8 cellular contexts compared by ENCODE assay signal in the genomic region with DNA sequence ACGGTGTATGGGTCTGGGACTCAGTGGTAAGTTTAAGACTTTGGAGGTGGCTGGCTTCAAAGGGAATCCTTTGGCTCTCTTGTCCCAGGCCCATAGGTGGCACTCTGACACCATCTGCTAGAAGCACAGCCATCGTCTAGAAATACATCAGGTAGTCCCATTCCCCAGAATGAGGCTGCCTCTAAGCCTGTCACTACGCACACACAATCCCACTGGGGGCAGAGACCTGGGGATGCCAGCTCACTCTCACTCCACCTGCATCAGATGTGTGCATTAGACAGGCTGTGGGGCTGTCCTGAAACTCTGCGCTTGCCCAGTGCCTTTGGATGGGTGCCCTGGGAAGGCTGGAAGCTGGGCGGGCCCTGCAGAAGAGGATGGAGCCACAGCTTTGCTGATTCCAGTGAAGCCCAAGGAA.
DNase-seq lines count a peak whose midpoint lies in the region; ATAC-seq, FAIRE-seq and TF ChIP-seq lines count a peak whose summit lies in the region.

No MANE protein-coding gene starts in this region.

- no peaks in the 10 kb centered on the region for H3K9me1 ChIP-seq in endothelial cell of umbilical vein (replicated peaks; ENCODE audit: control insufficient read depth, extremely low read depth, insufficient read depth, low read length)

- POLR2A ChIA-PET in PC-3 (lab: Charles Lee; ENCODE audit: unreplicated experiment) (no interaction called here), endothelial cell of umbilical vein (lab: Charles Lee) (no interaction called here)

- no TSS peak for BruUV-seq in PC-3 (replicated peaks; lab: Mats Ljungman, UMichigan)
- no TSS peak for BruUV-seq in endothelial cell of umbilical vein (replicated peaks; lab: Mats Ljungman, UMichigan)

- no peaks in the 10 kb centered on the region for H3K79me2 ChIP-seq in PC-3 (ENCODE audit: low read length)
- H3K79me2 ChIP-seq in endothelial cell of umbilical vein (ENCODE audit: control insufficient read depth, insufficient read depth, low read length) = no peaks in the 10 kb centered on the region

- no peak overlapping the region for H3K27ac ChIP-seq in C4-2B
- no peak overlapping the region for H3K27ac ChIP-seq in PC-3 (ENCODE audit: low read length)
- H3K27ac ChIP-seq in endothelial cell of umbilical vein (ENCODE audit: insufficient read depth, low read depth, low read length) = no peak overlapping the region
- no peak overlapping the region for H3K27ac ChIP-seq in psoas muscle

- no peaks in the 10 kb centered on the region for H3F3A ChIP-seq in PC-3 (ENCODE audit: low read length, unreplicated experiment)

- peak; percentile 78 for DNase-seq in H7
- peak; percentile 52 for DNase-seq in PC-3
- peak; percentile 9 for DNase-seq in endothelial cell of umbilical vein (ENCODE audit: low read depth, low spot score)
- peak; percentile 59 for DNase-seq in nephron progenitor cell
- no peak for DNase-seq in NCI-H2081 treated with DMSO at 0.1 percent for 48 hours (lab: John Stamatoyannopoulos, UW)
- no peak for DNase-seq in psoas muscle

- CTCF ChIA-PET in PC-3 (lab: Charles Lee) = no interaction called here
- CTCF ChIA-PET in endothelial cell of umbilical vein (lab: Charles Lee) = interaction anchor here (0.9 to 1.0 kb wide), 3 partner anchors 281 to 877 kb away, joined by 3 to 5 read pairs (median 5); partner anchors contain the start of gene SPDL1

- peaks cover 8% of the 10 kb centered on the region for H3K27me3 Mint-ChIP-seq in nephron progenitor cell (ENCODE audit: low read depth, poor library complexity)

- peaks cover 10% of the 10 kb centered on the region for H3K4me1 Mint-ChIP-seq in nephron progenitor cell

- peaks cover 18% of the 10 kb centered on the region for H3K36me3 Mint-ChIP-seq in nephron progenitor cell (ENCODE audit: low read depth)

- dilution Hi-C loops in endothelial cell of umbilical vein (cut with MboI; ENCODE audit: extremely low pct_ligation_motif_present, low sequenced_read_pairs) = no loop called here

- WGBS in psoas muscle, 3 donors = 61 to 68% (median 62%) methylated on average over 5 of the region's 5 CpGs

- TF ChIP-seq POLR2A in endothelial cell of umbilical vein (IDR thresholded peaks at IDR 0.05; ENCODE audit: low read depth, low read length) = no peak

- intact Hi-C loops in PC-3 (cut with micrococcal nuclease) (loop anchor here (1.0 to 2.0 kb wide), 2 partner anchors 280 to 842 kb away; no protein-coding TSS in a partner anchor), endothelial cell of umbilical vein (cut with micrococcal nuclease) (loop anchor here (1.0 to 2.0 kb wide), 3 partner anchors 240 to 595 kb away; partner anchors contain the start of gene SLIT3), psoas muscle (cut with DNase I) (no loop called here)

- H3K9me3 Mint-ChIP-seq in nephron progenitor cell = no peaks in the 10 kb centered on the region

- no peak for FAIRE-seq in endothelial cell of umbilical vein (lab: Jason Lieb, UNC)

- no peaks in the 10 kb centered on the region for H3K4me1 ChIP-seq in PC-3 (ENCODE audit: insufficient read depth, low read length)
- H3K4me1 ChIP-seq in endothelial cell of umbilical vein (ENCODE audit: control insufficient read depth, extremely low read depth, insufficient read depth, low read length) = no peaks in the 10 kb centered on the region
- H3K4me1 ChIP-seq in psoas muscle = no peaks in the 10 kb centered on the region

- no peaks in the 10 kb centered on the region for H3K9me3 ChIP-seq in PC-3 (ENCODE audit: low read length)
- no peaks in the 10 kb centered on the region for H3K9me3 ChIP-seq in endothelial cell of umbilical vein (replicated peaks; ENCODE audit: control insufficient read depth, insufficient read depth, low read length)
- no peaks in the 10 kb centered on the region for H3K9me3 ChIP-seq in psoas muscle

- H3K36me3 ChIP-seq in H7 (replicated peaks; ENCODE audit: control insufficient read depth, insufficient read depth, low read length) (no peaks in the 10 kb centered on the region), PC-3 (ENCODE audit: low read depth, low read length) (no peaks in the 10 kb centered on the region), endothelial cell of umbilical vein (ENCODE audit: control insufficient read depth in 2 of 2, extremely low read depth in 1 of 2, insufficient read depth in 2 of 2, low read length in 2 of 2) (no peaks in the 10 kb centered on the region), psoas muscle (ENCODE audit: insufficient read depth in 1 of 2, low read depth in 1 of 2) (no peaks in the 10 kb centered on the region)

- ATAC-seq in PC-3 (peak; percentile 84), HG03045 (IDR thresholded peaks at IDR 0.05; ENCODE audit: unreplicated experiment) (no peak), psoas muscle (no peak)

- no peak overlapping the region for H3K27ac Mint-ChIP-seq in nephron progenitor cell

- H2AFZ ChIP-seq in PC-3 (ENCODE audit: low read length) = no peak overlapping the region
- no peak overlapping the region for H2AFZ ChIP-seq in endothelial cell of umbilical vein (ENCODE audit: low read depth, low read length)

- H3K4me3 ChIP-seq in H7 (ENCODE audit: insufficient read depth, low read depth, low read length) (no peak overlapping the region), PC-3 (ENCODE audit: low read length) (no peak overlapping the region), endothelial cell of umbilical vein (replicated peaks in 1 of 3; ENCODE audit: insufficient read depth in 1 of 3, low read depth in 1 of 3, low read length in 3 of 3) (no peak overlapping the region), psoas muscle (no peak overlapping the region)

- no peak overlapping the region for H3K9ac ChIP-seq in PC-3 (ENCODE audit: low read length)
- H3K9ac ChIP-seq in endothelial cell of umbilical vein (replicated peaks; ENCODE audit: extremely low read depth, insufficient read depth, low read length) = no peak overlapping the region

- no peaks in the 10 kb centered on the region for H4K20me1 ChIP-seq in PC-3 (ENCODE audit: low read length)
- no peaks in the 10 kb centered on the region for H4K20me1 ChIP-seq in endothelial cell of umbilical vein (replicated peaks; ENCODE audit: control insufficient read depth, extremely low read depth, insufficient read depth, low read length)

- H3K27me3 ChIP-seq in H7 (ENCODE audit: control insufficient read depth, insufficient read depth, low read length) (no peaks in the 10 kb centered on the region), PC-3 (ENCODE audit: low read length) (no peaks in the 10 kb centered on the region), endothelial cell of umbilical vein (ENCODE audit: control insufficient read depth in 2 of 2, insufficient read depth in 2 of 2, low read length in 2 of 2) (no peaks in the 10 kb centered on the region), psoas muscle (ENCODE audit: insufficient read depth in 3 of 3, low read length in 2 of 3) (peaks cover 0 to 2% (median 0%) of the 10 kb centered on the region in 3 donors)

- peak; percentile 77 for TF ChIP-seq CTCF in C4-2B (conservative IDR thresholded peaks at IDR 0.05)
- peak; percentile 63 for TF ChIP-seq CTCF in PC-3 (conservative IDR thresholded peaks at IDR 0.05; ENCODE audit: low read depth, low read length)
- peak in 1 of 2 donors; percentile 47 for TF ChIP-seq CTCF in endothelial cell of umbilical vein (IDR thresholded peaks at IDR 0.05; ENCODE audit: extremely low read depth in 1 of 2, insufficient read depth in 1 of 2, low read depth in 1 of 2, low read length in 2 of 2)
- peak; percentile 73 for TF ChIP-seq CTCF in nephron progenitor cell (IDR thresholded peaks at IDR 0.05)
- TF ChIP-seq CTCF in psoas muscle (IDR thresholded peaks at IDR 0.05) = no peak

- H3K4me2 ChIP-seq in PC-3 (ENCODE audit: low read length) = no peak overlapping the region
- no peak overlapping the region for H3K4me2 ChIP-seq in endothelial cell of umbilical vein (ENCODE audit: insufficient read depth, low read length)

- H3K4me3 Mint-ChIP-seq in nephron progenitor cell = no peak overlapping the region

- H3K9me2 ChIP-seq in PC-3 (replicated peaks; ENCODE audit: low read length) = no peaks in the 10 kb centered on the region

TF ChIP-seq in endothelial cell of umbilical vein, 7 proteins besides CTCF, POLR2A, EP300 and RAD21:
- no peak for TF ChIP-seq GATA2 (IDR thresholded peaks at IDR 0.05; ENCODE audit: insufficient read depth, insufficient read length, low read depth, low read length)
- no peak for TF ChIP-seq MAX (IDR thresholded peaks at IDR 0.05; ENCODE audit: insufficient read depth, insufficient read length)
- TF ChIP-seq MYC (IDR thresholded peaks at IDR 0.05; ENCODE audit: low read depth, low read length) = no peak
- TF ChIP-seq FOS (IDR thresholded peaks at IDR 0.05; ENCODE audit: borderline replicate concordance, insufficient read depth, low read length) = no peak

Comparison
In these comparisons a context has a peak if more than half of its experiments do, and no peak if none do; other contexts are left out.
1. DNase-seq: peak in H7 (single experiment), PC-3 (single experiment), endothelial cell of umbilical vein (single experiment) and nephron progenitor cell (single experiment); none in NCI-H2081 treated with DMSO at 0.1 percent for 48 hours (single experiment) and psoas muscle (0 of 2).
2. intact Hi-C loops: an anchor here in PC-3 (1.0 to 2.0 kb wide) and endothelial cell of umbilical vein (1.0 to 2.0 kb wide); none called in psoas muscle.